In the genomic region with DNA sequence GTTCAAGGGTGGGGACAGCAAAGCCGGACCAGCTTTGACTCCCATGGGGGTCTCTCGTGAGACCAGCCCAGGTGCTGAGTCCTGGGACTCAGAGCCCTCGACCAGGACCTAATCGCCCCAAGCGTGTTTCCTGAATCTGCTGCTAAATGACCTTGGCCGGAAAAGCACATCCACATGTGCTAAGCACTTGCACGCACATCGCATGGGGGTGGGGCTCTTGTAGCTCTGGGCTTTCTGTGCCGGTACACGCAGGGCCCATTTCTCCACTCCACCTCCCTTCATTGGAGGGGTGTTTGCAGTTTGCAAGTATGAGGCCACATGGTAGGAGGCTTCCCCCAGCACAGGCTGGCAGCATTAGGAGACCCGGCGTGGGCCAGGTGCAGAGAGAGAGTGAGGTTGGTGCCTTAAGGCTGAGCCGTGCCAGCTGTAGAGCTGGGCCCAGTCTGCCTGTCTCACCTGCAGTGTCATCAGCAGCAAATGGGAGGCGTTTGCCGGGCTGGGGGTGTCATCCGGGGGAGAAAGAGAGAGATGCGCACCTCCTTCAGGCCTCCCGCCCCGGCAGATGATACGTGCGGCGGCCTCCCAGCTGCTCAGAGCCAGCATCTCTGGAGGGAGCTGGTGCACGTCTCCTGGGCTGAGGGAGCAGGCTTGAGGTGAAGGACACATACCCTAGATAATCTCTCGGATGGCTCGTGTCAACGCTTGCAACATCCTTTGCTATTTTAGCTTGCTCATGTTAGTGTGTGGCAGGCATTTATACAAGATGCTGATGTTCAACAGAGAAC, we compare ENCODE assay signal across 9 cellular contexts. TPM values are rescaled to one million over a fixed set of nuclear protein-coding genes. Genes with fewer than 3 reads are reported as not detected.
DNase-seq lines count a peak whose midpoint lies in the region; ATAC-seq, FAIRE-seq and TF ChIP-seq lines count a peak whose summit lies in the region.
"Had no signal": no experiment of that assay in that cellular context is flagged by ENCODE, and none has a peak within 500 bp of the region (broad histone marks: within the 10 kb centered on the region; RNA-seq: fewer than 3 reads in every experiment).

No MANE protein-coding gene starts in this region.

- no peak for TF ChIP-seq CTCF in HepG2 (CRISPR knock-in tag; IDR thresholded peaks at IDR 0.05)

- peak overlapping the region; percentile 83 to 92 for H3K4me3 Mint-ChIP-seq in activated T-cell treated with anti-CD3 and anti-CD28 coated beads, Interleukin-2, amount 50 U/mL, for 72 hours

- peaks cover 7% of the 10 kb centered on the region for H3K27me3 Mint-ChIP-seq in activated T-cell treated with anti-CD3 and anti-CD28 coated beads, Interleukin-2, amount 50 U/mL, for 72 hours (ENCODE audit: low read depth)

- TF ChIP-seq POLR2A in HepG2 (IDR thresholded peaks at IDR 0.05; ENCODE audit: insufficient read depth in 1 of 2, low read depth in 2 of 2, low read length in 2 of 2): no peak

- no peaks in the 10 kb centered on the region for H3K9me3 Mint-ChIP-seq in activated T-cell treated with anti-CD3 and anti-CD28 coated beads, Interleukin-2, amount 50 U/mL, for 72 hours

- H4K20me1 ChIP-seq in HepG2 (ENCODE audit: insufficient read depth, low read length): no peaks in the 10 kb centered on the region

- intact Hi-C loops in HepG2 (cut with micrococcal nuclease; ENCODE audit: unreplicated experiment): no loop called here

- ATAC-seq in GM18861 (IDR thresholded peaks at IDR 0.05; ENCODE audit: unreplicated experiment) (peak; percentile 42), HG03520 (IDR thresholded peaks at IDR 0.05; ENCODE audit: unreplicated experiment) (peak; percentile 45), HepG2 (peak; percentile 60)
- ATAC-seq in activated T-cell treated with anti-CD3 and anti-CD28 coated beads, Interleukin-2, amount 50 U/mL, for 72 hours (replicated peaks in 1 of 2): peak; percentile 70 to 71
- ATAC-seq: HCT116 had no signal

- H3K27me3 ChIP-seq in HepG2 (ENCODE audit: control insufficient read depth in 1 of 2, insufficient read depth in 2 of 2, low read length in 2 of 2): no peaks in the 10 kb centered on the region
- H3K27me3 ChIP-seq in stomach smooth muscle (ENCODE audit: control insufficient read depth in 1 of 2, insufficient read depth in 2 of 2, low read length in 2 of 2): peaks cover 0 to 4% of the 10 kb centered on the region in 2 donors

- TF ChIP-seq RAD21 in HepG2 (CRISPR knock-in tag; IDR thresholded peaks at IDR 0.05): no peak

- H3K36me3 ChIP-seq in HepG2 (replicated peaks in 1 of 2; ENCODE audit: control insufficient read depth in 1 of 2, insufficient read depth in 2 of 2, low read length in 2 of 2) (no peaks in the 10 kb centered on the region), stomach smooth muscle (ENCODE audit: control insufficient read depth in 2 of 2, insufficient read depth in 2 of 2, low read length in 2 of 2) (no peaks in the 10 kb centered on the region)

- H3K36me3 Mint-ChIP-seq in activated T-cell treated with anti-CD3 and anti-CD28 coated beads, Interleukin-2, amount 50 U/mL, for 72 hours (ENCODE audit: insufficient read depth in 2 of 2): peaks cover 2 to 3% of the 10 kb centered on the region in 2 donors

- no peak for TF ChIP-seq EP300 in HepG2 (IDR thresholded peaks at IDR 0.05; ENCODE audit: low read depth in 2 of 2, low read length in 2 of 2)
- no peak for TF ChIP-seq EP300 in HepG2 (CRISPR knock-in tag; IDR thresholded peaks at IDR 0.05; ENCODE audit: borderline replicate concordance)

- CTCF ChIA-PET in HepG2 (lab: Yijun Ruan, JAX; ENCODE audit: low intra/inter-chr PET ratio, low total read pairs): no interaction called here

- POLR2A ChIA-PET in HepG2 (lab: Yijun Ruan, JAX): no interaction called here

- H3K4me1 ChIP-seq in HepG2 (ENCODE audit: insufficient read depth, low read length) (0 out of 2 replicates have a peak, but pooled peaks cover 14% of the 10 kb centered on the region), stomach smooth muscle (ENCODE audit: control insufficient read depth, insufficient read depth, low read length) (peaks cover 50% of the 10 kb centered on the region)

- DNase-seq in activated T-cell treated with anti-CD3 and anti-CD28 coated beads, Interleukin-2, amount 50 U/mL, for 72 hours: peak; percentile 60 to 64
- DNase-seq in HepG2 (ENCODE audit: low spot score) (peak; percentile 32), NCI-H2081 (lab: John Stamatoyannopoulos, UW) (no peak), cerebellar nuclear complex (lab: John Stamatoyannopoulos, UW) (no peak), NCI-H2196 (lab: John Stamatoyannopoulos, UW; ENCODE audit: unreplicated experiment) (no peak)

- H3K9ac ChIP-seq in HepG2 (ENCODE audit: insufficient read depth, low read depth, low read length) (no peak overlapping the region), stomach smooth muscle (ENCODE audit: low read length in 2 of 2) (peak overlapping the region in 1 of 2 donors; percentile 5)

- H3K27ac Mint-ChIP-seq in activated T-cell treated with anti-CD3 and anti-CD28 coated beads, Interleukin-2, amount 50 U/mL, for 72 hours: peak overlapping the region; percentile 78

- H3K27ac ChIP-seq in HepG2 (ENCODE audit: extremely low read length, insufficient read depth, low read length) (no peak overlapping the region), stomach smooth muscle (ENCODE audit: low read length) (peak overlapping the region; percentile 84)

- 6% methylated on average over 3 of the region's 26 CpGs for WGBS in HepG2 (ENCODE audit: low lambda C conversion rate)

- no peaks in the 10 kb centered on the region for H3K79me2 ChIP-seq in HepG2 (ENCODE audit: insufficient read depth, low read length)

- H3K4me3 ChIP-seq in HepG2 (replicated peaks in 1 of 3; ENCODE audit: insufficient read depth in 1 of 3, low read depth in 2 of 3, low read length in 3 of 3) (no peak overlapping the region), stomach smooth muscle (ENCODE audit: low read length in 2 of 2) (peak overlapping the region in 1 of 2 donors; percentile 29)

- peak; percentile 56 for FAIRE-seq in HepG2 (lab: Jason Lieb, UNC)

- no peak overlapping the region for H3K4me2 ChIP-seq in HepG2 (ENCODE audit: low read depth, low read length)

- H3K9me3 ChIP-seq in HepG2 (ENCODE audit: low read length): no peaks in the 10 kb centered on the region
- H3K9me3 ChIP-seq in stomach smooth muscle (ENCODE audit: control insufficient read depth in 2 of 2, low read length in 2 of 2): no peaks in the 10 kb centered on the region

- H2AFZ ChIP-seq in HepG2 (ENCODE audit: low read length): no peak overlapping the region

- no TSS peak for BruUV-seq in HepG2 (replicated peaks; lab: Mats Ljungman, UMichigan)

- in situ Hi-C loops in HepG2 (cut with HindIII; ENCODE audit: extremely low pct_ligation_motif_present, low pct_unique_long_range_greater_than_20kb): loop anchor here (5.0 kb wide), 1 partner anchor 114 kb away; no protein-coding TSS in a partner anchor

- H3K4me1 Mint-ChIP-seq in activated T-cell treated with anti-CD3 and anti-CD28 coated beads, Interleukin-2, amount 50 U/mL, for 72 hours (ENCODE audit: low read depth): peaks cover 64% of the 10 kb centered on the region

RNA-seq across cellular contexts. Expression of a gene that starts 45.2 kb away (rescaled TPM):
- under 1 TPM; 0.02 to 0.19 TPM for total RNA-seq in activated T-cell treated with anti-CD3 and anti-CD28 coated beads, Interleukin-2, amount 50 U/mL, for 72 hours
- 2.5 and 2.6 TPM in 2 replicates for total RNA-seq in HepG2 (2016; rRNA removed; fragmentation: Illumina TruSeq; extraction: Trizol)
- 0.53 and 0.81 TPM in 2 replicates for total RNA-seq in HepG2 (2016; cell fraction: cytosol; rRNA removed; fragmentation: Illumina TruSeq; extraction: Trizol; ENCODE audit: low read depth)
- total RNA-seq in HepG2 (2016; cell fraction: insoluble cytoplasmic fraction; rRNA removed; fragmentation: Illumina TruSeq; extraction: Trizol): 2.4 and 2.7 TPM in 2 replicates
- total RNA-seq in HepG2 (2016; cell fraction: membrane; rRNA removed; fragmentation: Illumina TruSeq; extraction: Trizol): 1.00 and 1.1 TPM in 2 replicates
- total RNA-seq in HepG2 (2016; cell fraction: nucleus; rRNA removed; fragmentation: Illumina TruSeq; extraction: Trizol): 2.7 and 3.0 TPM in 2 replicates
- 1.8 and 1.9 TPM in 2 replicates for polyA plus RNA-seq in HepG2 (2011; rRNA removed)
- 2.3 and 2.4 TPM in 2 replicates for polyA plus RNA-seq in HepG2 (2011; cell fraction: cytosol; rRNA removed)
- polyA plus RNA-seq in HepG2 (2011; cell fraction: nucleus; rRNA removed): 1.2 and 1.9 TPM in 2 replicates
- 1.6 and 1.9 TPM in 2 replicates for polyA plus RNA-seq in HepG2 (2012)
- polyA plus RNA-seq in HepG2 (2016; cell fraction: cytosol; fragmentation: Illumina TruSeq; extraction: Trizol; ENCODE audit: low read depth): 0.17 and 0.18 TPM in 2 replicates
- polyA plus RNA-seq in HepG2 (2016; cell fraction: insoluble cytoplasmic fraction; fragmentation: Illumina TruSeq; extraction: Trizol; ENCODE audit: low read depth): 1.6 and 1.7 TPM in 2 replicates
- 0.66 and 0.90 TPM in 2 replicates for polyA plus RNA-seq in HepG2 (2016; cell fraction: membrane; fragmentation: Illumina TruSeq; extraction: Trizol; ENCODE audit: low read depth)
- 2.5 and 2.8 TPM in 2 replicates for polyA plus RNA-seq in HepG2 (2016; cell fraction: nucleus; fragmentation: Illumina TruSeq; extraction: Trizol; ENCODE audit: insufficient read depth, low read depth)
- polyA minus RNA-seq in HepG2 (2011; rRNA and poly(A)+ RNA removed; ENCODE audit: low replicate concordance): 1.7 and 8.7 TPM in 2 replicates
- 3.8 and 5.8 TPM in 2 replicates for polyA minus RNA-seq in HepG2 (2011; cell fraction: cytosol; rRNA and poly(A)+ RNA removed)
- polyA minus RNA-seq in HepG2 (2011; cell fraction: nucleus; rRNA and poly(A)+ RNA removed): 2.8 and 3.4 TPM in 2 replicates

Comparison
In these comparisons a context has a peak if more than half of its experiments do, and no peak if none do; other contexts are left out.
1. DNase-seq: peak in activated T-cell treated with anti-CD3 and anti-CD28 coated beads, Interleukin-2, amount 50 U/mL, for 72 hours (2 of 2) and HepG2 (single experiment); none in NCI-H2081 (0 of 2), cerebellar nuclear complex (0 of 2) and NCI-H2196 (single experiment).
2. Peak in every context shown above with its lines, with median percentiles within 50 percentile points of each other: ATAC-seq.